ENCODE assay signal across 8 cellular contexts in genomic region chr7:137903382-137904169, GRCh38. TPM values are rescaled to one million over a fixed set of nuclear protein-coding genes. Genes with fewer than 3 reads are reported as not detected.
DNase-seq lines count a peak whose midpoint lies in the region; ATAC-seq and TF ChIP-seq lines count a peak whose summit lies in the region.

No MANE protein-coding gene starts in this region.

- H3K9me3 Mint-ChIP-seq in mesothelial cell of epicardium = peaks cover 8% of the 10 kb centered on the region
- no peaks in the 10 kb centered on the region for H3K9me3 Mint-ChIP-seq in stimulated activated effector memory CD8-positive, alpha-beta T cell treated with anti-CD3 and anti-CD28 coated beads, Interleukin-12 subunit alpha, Interleukin-12 subunit beta, amount 100 ng/mL, for 72 hours

- TF ChIP-seq CTCF in mesothelial cell of epicardium (IDR thresholded peaks at IDR 0.05; ENCODE audit: unreplicated experiment) = peak; percentile 94

- H3K27ac Mint-ChIP-seq in mesothelial cell of epicardium = peak overlapping the region; percentile 45
- no peak overlapping the region for H3K27ac Mint-ChIP-seq in stimulated activated effector memory CD8-positive, alpha-beta T cell treated with anti-CD3 and anti-CD28 coated beads, Interleukin-12 subunit alpha, Interleukin-12 subunit beta, amount 100 ng/mL, for 72 hours

- peak; percentile 80 for ATAC-seq in GM19455 (IDR thresholded peaks at IDR 0.05; ENCODE audit: unreplicated experiment)
- ATAC-seq in HG03558 (IDR thresholded peaks at IDR 0.05; ENCODE audit: extremely low read depth, unreplicated experiment) = peak; percentile 38
- ATAC-seq in stimulated activated effector memory CD8-positive, alpha-beta T cell treated with anti-CD3 and anti-CD28 coated beads, Interleukin-12 subunit alpha, Interleukin-12 subunit beta, amount 100 ng/mL, for 72 hours = peak; percentile 83

- peaks cover 48% of the 10 kb centered on the region for H3K36me3 Mint-ChIP-seq in mesothelial cell of epicardium
- H3K36me3 Mint-ChIP-seq in stimulated activated effector memory CD8-positive, alpha-beta T cell treated with anti-CD3 and anti-CD28 coated beads, Interleukin-12 subunit alpha, Interleukin-12 subunit beta, amount 100 ng/mL, for 72 hours = peaks cover 96% of the 10 kb centered on the region

- H3K27me3 Mint-ChIP-seq in mesothelial cell of epicardium (ENCODE audit: low read depth) = no peaks in the 10 kb centered on the region

- H3K4me1 Mint-ChIP-seq in mesothelial cell of epicardium = peaks cover 11% of the 10 kb centered on the region
- H3K4me1 Mint-ChIP-seq in stimulated activated effector memory CD8-positive, alpha-beta T cell treated with anti-CD3 and anti-CD28 coated beads, Interleukin-12 subunit alpha, Interleukin-12 subunit beta, amount 100 ng/mL, for 72 hours = peaks cover 17% of the 10 kb centered on the region

- H3K4me3 Mint-ChIP-seq in mesothelial cell of epicardium = no peak overlapping the region
- H3K4me3 Mint-ChIP-seq in stimulated activated effector memory CD8-positive, alpha-beta T cell treated with anti-CD3 and anti-CD28 coated beads, Interleukin-12 subunit alpha, Interleukin-12 subunit beta, amount 100 ng/mL, for 72 hours = no peak overlapping the region

- DNase-seq in CMK (ENCODE audit: low read depth) (peak; percentile 21), NCI-H748 (lab: John Stamatoyannopoulos, UW; ENCODE audit: unreplicated experiment) (peak; percentile 76), mesothelial cell of epicardium (ENCODE audit: low spot score in 2 of 2, unreplicated experiment in 2 of 2) (peak in 1 of 2 experiments; percentile 56)
- DNase-seq in activated CD4-positive, alpha-beta T cell treated with anti-CD3 and anti-CD28 coated beads, Interleukin-2, amount 50 U/mL, for 1 hour = peak; percentile 44
- DNase-seq in effector CD8-positive, alpha-beta T cell (lab: John Stamatoyannopoulos, UW) = peak; percentile 31
- DNase-seq in stimulated activated effector memory CD8-positive, alpha-beta T cell treated with anti-CD3 and anti-CD28 coated beads, Interleukin-12 subunit alpha, Interleukin-12 subunit beta, amount 100 ng/mL, for 72 hours (ENCODE audit: low spot score in 2 of 2) = peak; percentile 30 to 72

RNA-seq across cellular contexts. Expression of gene DGKI, which starts 56.8 kb away (rescaled TPM):
- total RNA-seq in mesothelial cell of epicardium = 1.7 to 2.2 TPM (median 2.0 TPM) in 3 replicates
